19 cellular contexts compared by ENCODE assay signal in genomic region chr20:49599746-49600113, GRCh38. TPM values are rescaled to one million over a fixed set of nuclear protein-coding genes. Genes with fewer than 3 reads are reported as not detected.
"Had no signal": no experiment of that assay in that cellular context is flagged by ENCODE, and none has a peak within 500 bp of the region (broad histone marks: within the 10 kb centered on the region; RNA-seq: fewer than 3 reads in every experiment).

No MANE protein-coding gene starts in this region.

- H3K27me3 ChIP-seq: brain microvascular endothelial cell, esophagus squamous epithelium, SJSA1, suprapubic skin had no signal

- H3K9me3 Mint-ChIP-seq: activated T-cell treated with anti-CD3 and anti-CD28 coated beads, Interleukin-2, amount 50 U/mL, for 4 hours; type B pancreatic cell had no signal

- DNase-seq: activated CD4-positive, alpha-beta T cell treated with anti-CD3 and anti-CD28 coated beads, Interleukin-2, amount 50 U/mL, for 1 hour; activated gamma-delta T cell treated with Interleukin-2 at 50 U/mL for 16 hours; activated T-cell treated with anti-CD3 and anti-CD28 coated beads, Interleukin-2, amount 50 U/mL, for 4 hours; anterior cingulate cortex; brain microvascular endothelial cell; cortex of kidney; effector CD4-positive, alpha-beta T cell; esophagus squamous epithelium; hypothalamus; left ventricle myocardium inferior; naive B cell; nucleus accumbens; stimulated activated CD4-positive, alpha-beta T cell treated with anti-CD3 and anti-CD28 coated beads, Interleukin-4, amount 100 ng/mL, for 24 hours; stimulated activated naive CD4-positive, alpha-beta T cell treated with Interleukin-2 at 50 U/mL for 16 hours had no signal

- H3K36me3 Mint-ChIP-seq: type B pancreatic cell had no signal

- H3K36me3 ChIP-seq: brain microvascular endothelial cell, esophagus squamous epithelium, left ventricle myocardium inferior, SJSA1, suprapubic skin had no signal

- H3K4me3 Mint-ChIP-seq: activated naive CD8-positive, alpha-beta T cell; activated T-cell treated with anti-CD3 and anti-CD28 coated beads, Interleukin-2, amount 50 U/mL, for 4 hours; naive B cell; type B pancreatic cell had no signal

- ATAC-seq: activated T-cell treated with anti-CD3 and anti-CD28 coated beads, Interleukin-2, amount 50 U/mL, for 4 hours had no signal

- H3K27ac ChIP-seq: brain microvascular endothelial cell, left ventricle myocardium inferior, SJSA1 had no signal

- H3K27ac Mint-ChIP-seq: activated naive CD8-positive, alpha-beta T cell; naive B cell; type B pancreatic cell had no signal

- H3K9me3 ChIP-seq: esophagus squamous epithelium, left ventricle myocardium inferior, SJSA1, suprapubic skin had no signal

- H3K4me3 ChIP-seq: esophagus squamous epithelium, left ventricle myocardium inferior, SJSA1, skin epidermis, suprapubic skin had no signal

- H3K27me3 Mint-ChIP-seq: activated naive CD8-positive, alpha-beta T cell; type B pancreatic cell had no signal

RNA-seq across cellular contexts. Expression of gene PTGIS, which starts 31.8 kb away (rescaled TPM):
- total RNA-seq: SJSA1 had no signal
